Comparison of ENCODE assay signal across 19 cellular contexts in the genomic region with DNA sequence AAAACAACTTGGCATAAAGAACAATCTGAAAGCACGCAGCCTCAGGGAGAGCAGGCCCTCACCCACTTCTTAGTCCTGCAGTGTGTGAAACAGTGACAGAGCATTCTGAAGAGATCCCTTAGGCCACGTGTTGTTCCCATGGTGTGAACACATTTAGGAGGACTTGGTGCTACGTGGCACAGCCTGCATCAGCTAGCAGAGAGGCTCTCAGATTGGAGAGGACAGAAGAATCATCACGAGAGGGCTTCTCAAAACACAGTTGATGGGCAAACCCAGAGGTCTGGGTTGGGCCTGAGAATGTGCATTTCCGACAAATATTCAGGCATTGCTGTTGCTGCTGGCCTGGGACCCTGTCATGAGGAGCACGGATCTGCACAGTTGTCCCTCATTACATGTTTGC. TPM values are rescaled to one million over a fixed set of nuclear protein-coding genes. Genes with fewer than 3 reads are reported as not detected.
DNase-seq lines count a peak whose midpoint lies in the region; ATAC-seq and TF ChIP-seq lines count a peak whose summit lies in the region.
"Had no signal": no experiment of that assay in that cellular context is flagged by ENCODE, and none has a peak within 500 bp of the region (broad histone marks: within the 10 kb centered on the region; RNA-seq: fewer than 3 reads in every experiment).

No MANE protein-coding gene starts in this region.

- H3K36me3 Mint-ChIP-seq in activated naive CD8-positive, alpha-beta T cell treated with anti-CD3 and anti-CD28 coated beads, Interleukin-2, amount 10 ng/mL, durations not matched to agents 7 days and 5 days = no peaks in the 10 kb centered on the region
- H3K36me3 Mint-ChIP-seq in activated naive CD8-positive, alpha-beta T cell treated with anti-CD3 and anti-CD28 coated beads, Interleukin-2, amount 50 U/mL, for 24 hours (ENCODE audit: low read depth) = no peaks in the 10 kb centered on the region
- peaks cover under 1% of the 10 kb centered on the region for H3K36me3 Mint-ChIP-seq in chondrocyte (ENCODE audit: low read depth)

- H3K4me1 Mint-ChIP-seq in activated naive CD8-positive, alpha-beta T cell treated with anti-CD3 and anti-CD28 coated beads, Interleukin-2, amount 10 ng/mL, durations not matched to agents 7 days and 5 days = peaks cover 2% of the 10 kb centered on the region
- peaks cover 2% of the 10 kb centered on the region for H3K4me1 Mint-ChIP-seq in activated naive CD8-positive, alpha-beta T cell treated with anti-CD3 and anti-CD28 coated beads, Interleukin-2, amount 50 U/mL, for 24 hours
- peaks cover 5% of the 10 kb centered on the region for H3K4me1 Mint-ChIP-seq in chondrocyte (ENCODE audit: low read depth)

- peaks cover 0 to 18% (median 9%) of the 10 kb centered on the region in 4 donors for H3K36me3 ChIP-seq in stomach
- H3K36me3 ChIP-seq: BLaER1 had no signal

- 84 to 89% (median 87%) methylated on average over 4 to 6 of the region's 6 CpGs for WGBS in stomach, 5 donors

- H3K27ac ChIP-seq in stomach = no peak overlapping the region
- H3K27ac ChIP-seq: BLaER1 had no signal

- peaks cover 8% of the 10 kb centered on the region for H3K27me3 Mint-ChIP-seq in activated naive CD8-positive, alpha-beta T cell treated with anti-CD3 and anti-CD28 coated beads, Interleukin-2, amount 10 ng/mL, durations not matched to agents 7 days and 5 days
- no peaks in the 10 kb centered on the region for H3K27me3 Mint-ChIP-seq in activated naive CD8-positive, alpha-beta T cell treated with anti-CD3 and anti-CD28 coated beads, Interleukin-2, amount 50 U/mL, for 24 hours
- H3K27me3 Mint-ChIP-seq in chondrocyte (ENCODE audit: low read depth) = no peaks in the 10 kb centered on the region
- H3K27me3 Mint-ChIP-seq: IgD-negative memory B cell had no signal

- POLR2A ChIA-PET in activated naive CD8-positive, alpha-beta T cell treated with anti-CD3 and anti-CD28 coated beads, Interleukin-2, amount 10 ng/mL, durations not matched to agents 7 days and 5 days (lab: Charles Lee) = no interaction called here

- peak overlapping the region; percentile 0 for H3K27ac Mint-ChIP-seq in activated naive CD8-positive, alpha-beta T cell treated with anti-CD3 and anti-CD28 coated beads, Interleukin-2, amount 10 ng/mL, durations not matched to agents 7 days and 5 days
- H3K27ac Mint-ChIP-seq in activated naive CD8-positive, alpha-beta T cell treated with anti-CD3 and anti-CD28 coated beads, Interleukin-2, amount 50 U/mL, for 24 hours = no peak overlapping the region
- H3K27ac Mint-ChIP-seq in chondrocyte (ENCODE audit: unreplicated experiment) = no peak overlapping the region
- H3K27ac Mint-ChIP-seq: HFFc6, IgD-negative memory B cell had no signal

- TF ChIP-seq CTCF in chondrocyte (IDR thresholded peaks at IDR 0.05) (no peak), stomach (IDR thresholded peaks at IDR 0.05) (no peak)

- H3K4me3 Mint-ChIP-seq in activated naive CD8-positive, alpha-beta T cell treated with anti-CD3 and anti-CD28 coated beads, Interleukin-2, amount 10 ng/mL, durations not matched to agents 7 days and 5 days = no peak overlapping the region
- H3K4me3 Mint-ChIP-seq in activated naive CD8-positive, alpha-beta T cell treated with anti-CD3 and anti-CD28 coated beads, Interleukin-2, amount 50 U/mL, for 24 hours = no peak overlapping the region
- H3K4me3 Mint-ChIP-seq in chondrocyte (ENCODE audit: unreplicated experiment) = no peak overlapping the region
- H3K4me3 Mint-ChIP-seq: HFFc6 had no signal

- no peak overlapping the region for H3K4me3 ChIP-seq in stomach
- H3K4me3 ChIP-seq: BLaER1, GM12878 had no signal

- no peaks in the 10 kb centered on the region for H3K27me3 ChIP-seq in stomach
- H3K27me3 ChIP-seq: BLaER1 had no signal

- intact Hi-C loops in stomach (cut with DNase I; ENCODE audit: low total_unique reads) = no loop called here

- no peaks in the 10 kb centered on the region for H3K9me3 ChIP-seq in stomach
- H3K9me3 ChIP-seq: BLaER1 had no signal

- TF ChIP-seq POLR2A in stomach (IDR thresholded peaks at IDR 0.05) = no peak

- ATAC-seq in activated naive CD8-positive, alpha-beta T cell treated with anti-CD3 and anti-CD28 coated beads, Interleukin-2, amount 10 ng/mL, durations not matched to agents 7 days and 5 days (ENCODE audit: low read depth) = no peak
- ATAC-seq in activated naive CD8-positive, alpha-beta T cell treated with anti-CD3 and anti-CD28 coated beads, Interleukin-2, amount 50 U/mL, for 24 hours = no peak
- ATAC-seq in left lobe of liver (no peak), HG03108 (IDR thresholded peaks at IDR 0.05; ENCODE audit: unreplicated experiment) (no peak)
- ATAC-seq: GM12878 had no signal

- peak; percentile 12 for DNase-seq in activated naive CD8-positive, alpha-beta T cell treated with anti-CD3 and anti-CD28 coated beads, Interleukin-2, amount 10 ng/mL, durations not matched to agents 7 days and 5 days
- DNase-seq in activated naive CD8-positive, alpha-beta T cell treated with anti-CD3 and anti-CD28 coated beads, Interleukin-2, amount 50 U/mL, for 24 hours = no peak
- DNase-seq in chondrocyte (ENCODE audit: low spot score) (peak; percentile 38), left lobe of liver (ENCODE audit: low spot score) (peak; percentile 11), stomach (peak; percentile 4), dermis blood vessel endothelial cell (no peak)
- no peak for DNase-seq in activated CD4-positive, CD25-positive, alpha-beta regulatory T cell (lab: John Stamatoyannopoulos, UW)
- DNase-seq: DND-41, GDM1, HFFc6, Kasumi-1, MM.1S, NCI-H1092 treated with DMSO at 0.1 percent for 48 hours, NCI-H2081 treated with DMSO at 0.1 percent for 48 hours, NCI-H510A treated with DMSO at 0.1 percent for 48 hours had no signal

- peaks cover 0 to 8% (median 6%) of the 10 kb centered on the region in 4 donors for H3K4me1 ChIP-seq in stomach

- no peaks in the 10 kb centered on the region for H3K9me3 Mint-ChIP-seq in activated naive CD8-positive, alpha-beta T cell treated with anti-CD3 and anti-CD28 coated beads, Interleukin-2, amount 10 ng/mL, durations not matched to agents 7 days and 5 days
- no peaks in the 10 kb centered on the region for H3K9me3 Mint-ChIP-seq in activated naive CD8-positive, alpha-beta T cell treated with anti-CD3 and anti-CD28 coated beads, Interleukin-2, amount 50 U/mL, for 24 hours
- H3K9me3 Mint-ChIP-seq in chondrocyte (ENCODE audit: low read depth) = no peaks in the 10 kb centered on the region
- H3K9me3 Mint-ChIP-seq: HFFc6, IgD-negative memory B cell had no signal

- no peak for TF ChIP-seq EP300 in stomach (IDR thresholded peaks at IDR 0.05)

RNA-seq across cellular contexts. Expression of gene TFDP1, which starts 26.1 kb away (rescaled TPM):
- total RNA-seq in activated naive CD8-positive, alpha-beta T cell treated with anti-CD3 and anti-CD28 coated beads, Interleukin-2, amount 10 ng/mL, durations not matched to agents 7 days and 5 days = 100 to 1,000 TPM; 103 to 117 TPM
- total RNA-seq in chondrocyte (52.8 to 76.0 TPM (median 54.3 TPM) in 3 replicates), left lobe of liver (23.5 TPM), stomach (100 to 1,000 TPM in 2 of 5 donors, 10 to 100 TPM in 3; 35.3 to 207 (median 59.1) TPM), dermis blood vessel endothelial cell (49.5 and 122 TPM in 2 replicates)
- polyA plus RNA-seq in stomach = 10 to 100 TPM; 27.3 to 57.2 (median 55.3) TPM

Comparison
In these comparisons a context has a peak if more than half of its experiments do, and no peak if none do; other contexts are left out.
1. DNase-seq: peak in activated naive CD8-positive, alpha-beta T cell treated with anti-CD3 and anti-CD28 coated beads, Interleukin-2, amount 10 ng/mL, durations not matched to agents 7 days and 5 days (single experiment), chondrocyte (single experiment), left lobe of liver (single experiment) and stomach (single experiment); none in activated naive CD8-positive, alpha-beta T cell treated with anti-CD3 and anti-CD28 coated beads, Interleukin-2, amount 50 U/mL, for 24 hours (single experiment), activated CD4-positive, CD25-positive, alpha-beta regulatory T cell (0 of 4) and dermis blood vessel endothelial cell (single experiment).